Comparison of ENCODE assay signal across 18 cellular contexts in the genomic region with DNA sequence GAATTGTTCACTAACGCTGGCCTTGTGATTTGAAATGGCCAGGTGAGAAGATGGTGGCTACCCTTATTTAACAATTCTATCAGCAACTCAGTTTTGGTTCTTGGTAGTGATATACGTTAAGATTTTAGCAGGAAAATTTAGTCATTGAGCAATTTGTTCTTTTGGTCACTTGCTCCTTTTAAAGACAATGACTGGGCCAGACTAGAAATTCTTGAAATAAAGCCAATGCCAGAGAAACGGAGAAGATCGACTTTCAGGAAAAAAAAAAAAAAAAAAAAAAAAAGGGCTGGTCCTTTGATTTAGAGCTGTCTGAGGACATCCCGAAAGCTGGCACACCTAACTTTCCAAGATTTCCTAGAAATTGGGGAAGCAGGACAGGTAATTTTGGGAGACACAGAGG.
DNase-seq lines count a peak whose midpoint lies in the region; ATAC-seq, FAIRE-seq and TF ChIP-seq lines count a peak whose summit lies in the region.
"Had no signal": no experiment of that assay in that cellular context is flagged by ENCODE, and none has a peak within 500 bp of the region (broad histone marks: within the 10 kb centered on the region; RNA-seq: fewer than 3 reads in every experiment).

No MANE protein-coding gene starts in this region.

- H3K9ac ChIP-seq in GM23248 = no peak overlapping the region
- H3K9ac ChIP-seq in endothelial cell of umbilical vein (replicated peaks; ENCODE audit: extremely low read depth, insufficient read depth, low read length) = no peak overlapping the region
- no peak overlapping the region for H3K9ac ChIP-seq in endodermal cell (ENCODE audit: extremely low read depth, low read length, poor library complexity, severe bottlenecking)

- H3K79me2 ChIP-seq in GM23248 (ENCODE audit: insufficient read depth) = peaks cover 96% of the 10 kb centered on the region
- peaks cover 94% of the 10 kb centered on the region for H3K79me2 ChIP-seq in endothelial cell of umbilical vein (ENCODE audit: control insufficient read depth, insufficient read depth, low read length)

- in situ Hi-C loops in GM23248 (cut with MboI) (no loop called here), Panc1 (cut with HindIII; ENCODE audit: low pct_unique_long_range_greater_than_20kb, low sequenced_read_pairs) (no loop called here)

- BruUV-seq in Panc1 (replicated peaks; lab: Mats Ljungman, UMichigan) (no TSS peak), endothelial cell of umbilical vein (replicated peaks; lab: Mats Ljungman, UMichigan) (no TSS peak)

- H3K4me1 Mint-ChIP-seq in progenitor cell of endocrine pancreas (ENCODE audit: low read depth) (peaks cover 46% of the 10 kb centered on the region), endodermal cell (peaks cover 79% of the 10 kb centered on the region)

- H3K27me3 ChIP-seq in GM23248 (replicated peaks; ENCODE audit: insufficient read depth) (no peaks in the 10 kb centered on the region), Panc1 (ENCODE audit: control insufficient read depth, insufficient read depth, low read length) (no peaks in the 10 kb centered on the region), endothelial cell of umbilical vein (ENCODE audit: control insufficient read depth in 2 of 2, insufficient read depth in 2 of 2, low read length in 2 of 2) (no peaks in the 10 kb centered on the region), endodermal cell (ENCODE audit: control insufficient read depth, insufficient read depth, low read length, poor library complexity, severe bottlenecking) (no peaks in the 10 kb centered on the region)
- H3K27me3 ChIP-seq: gastrocnemius medialis, tibial artery had no signal

- H3K27me3 Mint-ChIP-seq in progenitor cell of endocrine pancreas = no peaks in the 10 kb centered on the region
- H3K27me3 Mint-ChIP-seq in endodermal cell (ENCODE audit: insufficient read depth) = no peaks in the 10 kb centered on the region
- H3K27me3 Mint-ChIP-seq: CD4-positive, CD25-positive, alpha-beta regulatory T cell had no signal

- 14 to 16% methylated on average over 5 of the region's 5 CpGs for WGBS in GM23248 (ENCODE audit: low coverage in 1 of 2, low lambda C conversion rate in 2 of 2, missing lambda C conversion rate in 2 of 2), 2 experiments
- 95 to 100% methylated on average over 2 to 5 of the region's 5 CpGs for WGBS in endodermal cell (ENCODE audit: insufficient coverage in 1 of 2, insufficient read length in 1 of 2), 2 experiments

- H3K36me3 ChIP-seq in GM23248 (ENCODE audit: low read depth) (no peaks in the 10 kb centered on the region), Panc1 (ENCODE audit: control insufficient read depth, insufficient read depth, low read length) (no peaks in the 10 kb centered on the region), endothelial cell of umbilical vein (ENCODE audit: control insufficient read depth in 2 of 2, extremely low read depth in 1 of 2, insufficient read depth in 2 of 2, low read length in 2 of 2) (peaks cover 0 to 2% of the 10 kb centered on the region in 2 experiments), endodermal cell (ENCODE audit: control insufficient read depth, insufficient read depth, low read length) (peaks cover 4% of the 10 kb centered on the region)
- H3K36me3 ChIP-seq: gastrocnemius medialis, tibial artery had no signal

- dilution Hi-C loops in endothelial cell of umbilical vein (cut with MboI; ENCODE audit: extremely low pct_ligation_motif_present, low sequenced_read_pairs) = no loop called here

- H3K4me1 ChIP-seq in GM23248 (ENCODE audit: insufficient read depth) (peaks cover 72% of the 10 kb centered on the region), Panc1 (ENCODE audit: control insufficient read depth, insufficient read depth, low read length) (peaks cover 92% of the 10 kb centered on the region), endothelial cell of umbilical vein (ENCODE audit: control insufficient read depth, extremely low read depth, insufficient read depth, low read length) (peaks cover 22% of the 10 kb centered on the region), endodermal cell (ENCODE audit: control insufficient read depth, insufficient read depth, low read length) (peaks cover 21% of the 10 kb centered on the region)

- peaks cover 62% of the 10 kb centered on the region for H3F3A ChIP-seq in GM23248 (ENCODE audit: insufficient read depth)

- peaks cover 19% of the 10 kb centered on the region; the same call in 1 of the 2 replicates for H4K20me1 ChIP-seq in GM23248 (ENCODE audit: insufficient read depth)
- H4K20me1 ChIP-seq in endothelial cell of umbilical vein (replicated peaks; ENCODE audit: control insufficient read depth, extremely low read depth, insufficient read depth, low read length) = peaks cover 12% of the 10 kb centered on the region

- H3K36me3 Mint-ChIP-seq in progenitor cell of endocrine pancreas (ENCODE audit: insufficient read depth) (peaks cover 5% of the 10 kb centered on the region), endodermal cell (ENCODE audit: low read depth) (no peaks in the 10 kb centered on the region)
- H3K36me3 Mint-ChIP-seq: CD4-positive, CD25-positive, alpha-beta regulatory T cell had no signal

- H3K9me2 ChIP-seq in GM23248 (ENCODE audit: insufficient read depth) = no peaks in the 10 kb centered on the region

- CTCF ChIA-PET in Panc1 (lab: Charles Lee) = no interaction called here
- CTCF ChIA-PET in endothelial cell of umbilical vein (lab: Charles Lee) = interaction anchor here (0.9 to 2.1 kb wide), 5 partner anchors 9 to 21 kb away, joined by 3 to 5 read pairs (median 3); no protein-coding TSS in a partner anchor

- TF ChIP-seq CTCF in Panc1 (IDR thresholded peaks at IDR 0.05) = no peak
- TF ChIP-seq CTCF in endothelial cell of umbilical vein (IDR thresholded peaks at IDR 0.05; ENCODE audit: extremely low read depth in 1 of 2, insufficient read depth in 1 of 2, low read depth in 1 of 2, low read length in 2 of 2) = no peak
- TF ChIP-seq CTCF in progenitor cell of endocrine pancreas (IDR thresholded peaks at IDR 0.05; ENCODE audit: unreplicated experiment) = no peak
- TF ChIP-seq CTCF in endodermal cell (conservative IDR thresholded peaks at IDR 0.05) = no peak

- H3K4me3 ChIP-seq in GM23248 = 0 out of 2 replicates have a peak overlapping the region, but pooled peaks have one; percentile 12
- H3K4me3 ChIP-seq in Panc1 (ENCODE audit: low read depth in 2 of 2, low read length in 2 of 2) = no peak overlapping the region
- no peak overlapping the region for H3K4me3 ChIP-seq in endothelial cell of umbilical vein (replicated peaks in 1 of 3; ENCODE audit: insufficient read depth in 1 of 3, low read depth in 1 of 3, low read length in 3 of 3)
- no peak overlapping the region for H3K4me3 ChIP-seq in endodermal cell (ENCODE audit: low read length)
- H3K4me3 ChIP-seq: gastrocnemius medialis, lung, tibial artery had no signal

- H3K9me3 Mint-ChIP-seq in progenitor cell of endocrine pancreas (ENCODE audit: low read depth) (no peaks in the 10 kb centered on the region), endodermal cell (no peaks in the 10 kb centered on the region)
- H3K9me3 Mint-ChIP-seq: nephron had no signal

- no peak for TF ChIP-seq POLR2A in endothelial cell of umbilical vein (IDR thresholded peaks at IDR 0.05; ENCODE audit: low read depth, low read length)

- H2AFZ ChIP-seq in GM23248 (no peak overlapping the region), endothelial cell of umbilical vein (ENCODE audit: low read depth, low read length) (no peak overlapping the region)

- H3K4me3 Mint-ChIP-seq in progenitor cell of endocrine pancreas (ENCODE audit: low read depth) = no peak overlapping the region
- H3K4me3 Mint-ChIP-seq in endodermal cell = no peak overlapping the region
- H3K4me3 Mint-ChIP-seq: CD4-positive, CD25-positive, alpha-beta regulatory T cell; nephron had no signal

- no peaks in the 10 kb centered on the region for H3K9me3 ChIP-seq in GM23248 (ENCODE audit: low read depth)
- no peaks in the 10 kb centered on the region for H3K9me3 ChIP-seq in Panc1 (ENCODE audit: control insufficient read depth, insufficient read depth, low read depth, low read length)
- no peaks in the 10 kb centered on the region for H3K9me3 ChIP-seq in endothelial cell of umbilical vein (replicated peaks; ENCODE audit: control insufficient read depth, insufficient read depth, low read length)
- no peaks in the 10 kb centered on the region for H3K9me3 ChIP-seq in endodermal cell (ENCODE audit: control insufficient read depth, low read length)
- H3K9me3 ChIP-seq: gastrocnemius medialis, tibial artery had no signal

- intact Hi-C loops in Panc1 (cut with micrococcal nuclease; ENCODE audit: unreplicated experiment) (no loop called here), endothelial cell of umbilical vein (cut with micrococcal nuclease) (no loop called here)

- peak; percentile 66 for DNase-seq in GM23248
- DNase-seq in Panc1 (ENCODE audit: low read depth, low spot score) = no peak
- peak; percentile 31 for DNase-seq in endothelial cell of umbilical vein (ENCODE audit: low read depth, low spot score)
- DNase-seq in progenitor cell of endocrine pancreas (ENCODE audit: low spot score, unreplicated experiment) = no peak
- DNase-seq in retina = no peak
- no peak for DNase-seq in endodermal cell
- no peak for DNase-seq in cerebellum (ENCODE audit: low spot score)
- DNase-seq: CD4-positive, CD25-positive, alpha-beta regulatory T cell; DMS79; effector CD4-positive, alpha-beta T cell; gastrocnemius medialis; NCI-H2081; tibial artery had no signal

- H3K4me2 ChIP-seq in GM23248 (ENCODE audit: unreplicated experiment) = peak overlapping the region; percentile 58
- no peak overlapping the region for H3K4me2 ChIP-seq in endothelial cell of umbilical vein (ENCODE audit: insufficient read depth, low read length)

- FAIRE-seq in endothelial cell of umbilical vein (lab: Jason Lieb, UNC) = peak; percentile 75
- FAIRE-seq: bronchial epithelial cell had no signal

- peak overlapping the region; percentile 13; the same call in 1 of the 2 replicates for H3K27ac ChIP-seq in GM23248
- peak overlapping the region; percentile 83 for H3K27ac ChIP-seq in Panc1 (ENCODE audit: low read length)
- no peak overlapping the region for H3K27ac ChIP-seq in endothelial cell of umbilical vein (ENCODE audit: insufficient read depth, low read depth, low read length)
- no peak overlapping the region for H3K27ac ChIP-seq in endodermal cell (ENCODE audit: low read depth, low read length)
- H3K27ac ChIP-seq: tibial artery had no signal

- peak overlapping the region; percentile 14 for H3K27ac Mint-ChIP-seq in progenitor cell of endocrine pancreas
- H3K27ac Mint-ChIP-seq in endodermal cell = no peak overlapping the region

- POLR2A ChIA-PET in Panc1 (lab: Charles Lee) (interaction anchor here (0.5 to 0.6 kb wide), 2 partner anchors 12 to 519 kb away, joined by 8 to 13 read pairs; no protein-coding TSS in a partner anchor), endothelial cell of umbilical vein (lab: Charles Lee) (interaction anchor here (0.6 kb wide), 1 partner anchor 29 kb away, joined by 3 read pairs; no protein-coding TSS in a partner anchor)

- no peaks in the 10 kb centered on the region for H3K9me1 ChIP-seq in endothelial cell of umbilical vein (replicated peaks; ENCODE audit: control insufficient read depth, extremely low read depth, insufficient read depth, low read length)

- ATAC-seq in Panc1 (no peak), GM19467 (IDR thresholded peaks at IDR 0.05; ENCODE audit: unreplicated experiment) (no peak)
- ATAC-seq: activated CD4-positive, CD25-positive, alpha-beta regulatory T cell treated with anti-CD3 and anti-CD28 coated beads, Interleukin-2, amount 50 U/mL, for 24 hours; gastrocnemius medialis had no signal

Comparison
In these comparisons a context has a peak if more than half of its experiments do, and no peak if none do; other contexts are left out.
1. DNase-seq: peak in GM23248 (single experiment) and endothelial cell of umbilical vein (single experiment); none in Panc1 (single experiment), progenitor cell of endocrine pancreas (single experiment), retina (single experiment), endodermal cell (single experiment) and cerebellum (single experiment).
2. H3K27ac ChIP-seq: peak in GM23248 (single experiment) and Panc1 (single experiment); none in endothelial cell of umbilical vein (single experiment) and endodermal cell (single experiment).